In the genomic region with DNA sequence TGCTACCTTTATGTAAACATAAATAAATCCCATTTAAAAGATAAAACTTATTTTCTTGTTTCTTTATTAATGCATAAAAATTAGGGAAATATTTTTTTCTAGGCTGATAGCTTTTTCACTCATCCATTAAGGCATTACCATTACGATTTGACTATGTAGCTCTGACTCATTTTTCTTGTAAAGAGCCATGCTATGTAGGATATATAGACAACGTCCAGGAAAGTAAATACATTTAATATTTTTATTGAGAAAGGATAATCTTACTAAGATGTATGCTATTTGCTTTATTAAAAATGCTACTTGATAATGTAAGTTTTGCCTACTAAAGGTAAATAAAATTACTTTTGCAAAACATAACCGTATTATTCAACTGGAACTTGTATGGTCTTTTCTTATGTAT, we compare ENCODE assay signal across 1 cellular context.
TF ChIP-seq lines count a peak whose summit lies in the region.

No MANE protein-coding gene starts in this region.

TF ChIP-seq in GM12878, 131 proteins besides CTCF, POLR2A, EP300 and RAD21 (continued from another document):
- TF ChIP-seq, protein P1, sequence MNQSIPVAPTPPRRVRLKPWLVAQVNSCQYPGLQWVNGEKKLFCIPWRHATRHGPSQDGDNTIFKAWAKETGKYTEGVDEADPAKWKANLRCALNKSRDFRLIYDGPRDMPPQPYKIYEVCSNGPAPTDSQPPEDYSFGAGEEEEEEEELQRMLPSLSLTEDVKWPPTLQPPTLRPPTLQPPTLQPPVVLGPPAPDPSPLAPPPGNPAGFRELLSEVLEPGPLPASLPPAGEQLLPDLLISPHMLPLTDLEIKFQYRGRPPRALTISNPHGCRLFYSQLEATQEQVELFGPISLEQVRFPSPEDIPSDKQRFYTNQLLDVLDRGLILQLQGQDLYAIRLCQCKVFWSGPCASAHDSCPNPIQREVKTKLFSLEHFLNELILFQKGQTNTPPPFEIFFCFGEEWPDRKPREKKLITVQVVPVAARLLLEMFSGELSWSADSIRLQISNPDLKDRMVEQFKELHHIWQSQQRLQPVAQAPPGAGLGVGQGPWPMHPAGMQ (IDR thresholded peaks at IDR 0.05; ENCODE audit: borderline replicate concordance) = no peak
- TF ChIP-seq EED (IDR thresholded peaks at IDR 0.05; ENCODE audit: low read depth) (no peak), EZH2 (IDR thresholded peaks at IDR 0.05; ENCODE audit: borderline replicate concordance, control insufficient read depth, low read depth, low read length) (no peak), SMARCA5 (IDR thresholded peaks at IDR 0.05) (no peak)
TF ChIP-seq in GM12878: peak in this region for 0.
